ENCODE assay signal across 1 cellular context in genomic region chr3:51340311-51340829, GRCh38.
TF ChIP-seq lines count a peak whose summit lies in the region.

No MANE protein-coding gene starts in this region.

TF ChIP-seq in HCT116, 20 proteins besides CTCF, POLR2A, EP300 and RAD21 (continued from another document):
- TF ChIP-seq REST (IDR thresholded peaks at IDR 0.05; ENCODE audit: low read depth) = no peak
